ENCODE assay signal across 20 cellular contexts in the genomic region with DNA sequence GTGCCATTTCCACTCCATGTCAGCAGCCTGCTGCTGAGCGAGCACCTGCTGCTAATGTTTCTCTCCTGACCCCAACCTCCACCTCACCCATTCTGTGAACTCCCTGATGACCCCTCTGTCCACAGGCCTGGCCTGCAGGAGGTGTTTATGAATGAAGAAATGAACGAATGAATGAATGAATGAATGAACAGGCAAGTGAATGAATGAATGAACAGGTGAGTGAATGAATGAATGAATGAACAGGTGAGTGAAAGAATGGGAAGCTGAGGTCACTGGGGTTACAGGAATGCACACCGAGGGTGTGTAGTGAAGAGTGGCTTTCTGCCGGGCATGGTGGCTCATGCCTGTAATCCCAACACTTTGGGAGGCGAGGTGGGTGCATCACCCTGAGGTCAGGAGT.
DNase-seq lines count a peak whose midpoint lies in the region; ATAC-seq, FAIRE-seq and TF ChIP-seq lines count a peak whose summit lies in the region.
"Had no signal": no experiment of that assay in that cellular context is flagged by ENCODE, and none has a peak within 500 bp of the region (broad histone marks: within the 10 kb centered on the region; RNA-seq: fewer than 3 reads in every experiment).

No MANE protein-coding gene starts in this region.

- no peak overlapping the region for H3K56ac ChIP-seq in H1 (replicated peaks; ENCODE audit: insufficient read length, low read depth, low read length)

- H3K4me2 ChIP-seq in OCI-LY7 (ENCODE audit: low read length) = peak overlapping the region; percentile 76
- no peak overlapping the region for H3K4me2 ChIP-seq in H1 (ENCODE audit: insufficient read depth in 1 of 2, low read depth in 2 of 2, low read length in 2 of 2)

- peak overlapping the region; percentile 75; the same call in 1 of the 2 replicates for H2BK12ac ChIP-seq in H1 (ENCODE audit: low read depth, low read length)

- FAIRE-seq in H1 (lab: Jason Lieb, UNC) = no peak
- FAIRE-seq: GM12891, GM18507 had no signal

- no peak overlapping the region for H3K14ac ChIP-seq in H1 (ENCODE audit: insufficient read length)

- H3K4me3 ChIP-seq in OCI-LY7 (ENCODE audit: low read depth, low read length, poor library complexity, severe bottlenecking) (peak overlapping the region; percentile 66), H1 (ENCODE audit: extremely low read depth in 1 of 4, insufficient read depth in 2 of 4, low read depth in 3 of 4, low read length in 4 of 4) (no peak overlapping the region), spleen (no peak overlapping the region)

- BruUV-seq in OCI-LY7 (replicated peaks; lab: Mats Ljungman, UMichigan) = no TSS peak

- H2AK5ac ChIP-seq in H1 (ENCODE audit: low read depth, low read length) = peak overlapping the region; percentile 58; the same call in 1 of the 2 replicates

- H4K91ac ChIP-seq in H1 (replicated peaks; ENCODE audit: insufficient read length, low read length) = peak overlapping the region; percentile 63

- H4K5ac ChIP-seq in H1 (ENCODE audit: insufficient read length, low read depth, low read length) = no peak overlapping the region

- no peak for TF ChIP-seq RAD21 in H1 (IDR thresholded peaks at IDR 0.05 in 1 of 2, conservative IDR thresholded peaks at IDR 0.05 in 1 of 2; ENCODE audit: low read depth in 2 of 2, low read length in 2 of 2)

- no peaks in the 10 kb centered on the region for H3K36me3 ChIP-seq in OCI-LY7 (ENCODE audit: insufficient read depth, low read length)
- H3K36me3 ChIP-seq in H1 (ENCODE audit: control insufficient read depth in 2 of 4, insufficient read depth in 4 of 4, low read length in 3 of 4) = no peaks in the 10 kb centered on the region
- no peaks in the 10 kb centered on the region for H3K36me3 ChIP-seq in spleen

- H3K79me1 ChIP-seq in H1 (ENCODE audit: low read depth, low read length) = no peaks in the 10 kb centered on the region

- 0 out of 2 replicates have a peak overlapping the region, but pooled peaks have one; percentile 38 for H2BK5ac ChIP-seq in H1 (ENCODE audit: low read depth, low read length)

- TF ChIP-seq POLR2A in H1 (IDR thresholded peaks at IDR 0.05; ENCODE audit: control extremely low read depth in 1 of 2, low read depth in 2 of 2, low read length in 2 of 2) = no peak
- TF ChIP-seq POLR2A in spleen (IDR thresholded peaks at IDR 0.05) = no peak

- H2AFZ ChIP-seq in OCI-LY7 (ENCODE audit: low read length) (no peak overlapping the region), H1 (ENCODE audit: low read length) (no peak overlapping the region)

- no peak overlapping the region for H3K4ac ChIP-seq in H1 (replicated peaks; ENCODE audit: insufficient read length, low read depth, low read length)

- POLR2A ChIA-PET in OCI-LY7 (lab: Charles Lee) = interaction anchor here (0.6 kb wide), 1 partner anchor 400 kb away, joined by 4 read pairs; no protein-coding TSS in a partner anchor
- POLR2A ChIA-PET in H1 (lab: Charles Lee; ENCODE audit: partially characterized antibody) = interaction anchor here (1.2 to 3.6 kb wide), 4 partner anchors 11 to 18 kb away, joined by 5 to 11 read pairs (median 5); no protein-coding TSS in a partner anchor

- H3K4me1 ChIP-seq in OCI-LY7 (ENCODE audit: insufficient read depth, low read length, poor library complexity, severe bottlenecking) = peaks cover 94% of the 10 kb centered on the region
- H3K4me1 ChIP-seq in H1 (replicated peaks in 1 of 4; ENCODE audit: control insufficient read depth in 3 of 4, insufficient read depth in 4 of 4, low read length in 3 of 4) = peaks cover 13 to 31% (median 21%) of the 10 kb centered on the region in 4 experiments
- no peaks in the 10 kb centered on the region for H3K4me1 ChIP-seq in spleen
- H3K4me1 ChIP-seq: Caco-2 had no signal

- H2BK120ac ChIP-seq in H1 (replicated peaks; ENCODE audit: low read depth, low read length) = no peak overlapping the region

- CTCF ChIA-PET in OCI-LY7 (lab: Charles Lee; ENCODE audit: unreplicated experiment) (no interaction called here), H1 (lab: Charles Lee; ENCODE audit: partially characterized antibody) (interaction anchor here (0.7 to 7.1 kb wide), 11 partner anchors 9 to 1332 kb away, joined by 3 to 31 read pairs (median 4); no protein-coding TSS in a partner anchor)

- H4K20me1 ChIP-seq in OCI-LY7 (ENCODE audit: insufficient read depth, low read length) (no peaks in the 10 kb centered on the region), H1 (replicated peaks in 1 of 2; ENCODE audit: control insufficient read depth in 1 of 2, insufficient read depth in 2 of 2, low read length in 2 of 2) (no peaks in the 10 kb centered on the region)

- H3K27ac ChIP-seq in OCI-LY7 (ENCODE audit: low read depth, low read length, poor library complexity, severe bottlenecking) = peak overlapping the region; percentile 95
- no peak overlapping the region for H3K27ac ChIP-seq in H1 (ENCODE audit: low read depth, low read length)
- no peak overlapping the region for H3K27ac ChIP-seq in spleen
- H3K27ac ChIP-seq: C4-2B had no signal

- H2BK15ac ChIP-seq in H1 (ENCODE audit: low read length) = no peak overlapping the region

- no peaks in the 10 kb centered on the region for H3K9me2 ChIP-seq in OCI-LY7 (ENCODE audit: insufficient read depth, low read length)

- DNase-seq in OCI-LY7 (ENCODE audit: low spot score) (no peak), H1 (ENCODE audit: low read depth in 1 of 2, low spot score in 2 of 2) (no peak), spleen (peak; percentile 52), H4 (ENCODE audit: low spot score) (no peak), C1 segment of cervical spinal cord (lab: John Stamatoyannopoulos, UW) (no peak)
- DNase-seq: Caco-2; CD4-positive, CD25-positive, alpha-beta regulatory T cell; CD8-positive, alpha-beta T cell; DMS153; DMS79; EL; GDM1; GOT3; H9; HFFc6 had no signal

- H3K79me2 ChIP-seq in OCI-LY7 (ENCODE audit: insufficient read depth, low read depth, low read length) = no peaks in the 10 kb centered on the region
- H3K79me2 ChIP-seq in H1 (ENCODE audit: control insufficient read depth in 1 of 2, insufficient read depth in 2 of 2, low read length in 2 of 2) = no peaks in the 10 kb centered on the region

- TF ChIP-seq CTCF in OCI-LY7 (conservative IDR thresholded peaks at IDR 0.05; ENCODE audit: low read length) (no peak), H1 (IDR thresholded peaks at IDR 0.05; ENCODE audit: control extremely low read depth in 1 of 3, insufficient read depth in 1 of 3, low read depth in 1 of 3, low read length in 3 of 3) (no peak), spleen (IDR thresholded peaks at IDR 0.05 in 8 of 11, conservative IDR thresholded peaks at IDR 0.05 in 3 of 11) (no peak)

- no peak for TF ChIP-seq EP300 in H1 (IDR thresholded peaks at IDR 0.05; ENCODE audit: borderline replicate concordance in 1 of 2, low read depth in 2 of 2, low read length in 2 of 2)

- 0 out of 2 replicates have a peak overlapping the region, but pooled peaks have one; percentile 75 for H2BK20ac ChIP-seq in H1 (ENCODE audit: low read length)

- H3K23me2 ChIP-seq in H1 (ENCODE audit: low read depth, low read length) = no peaks in the 10 kb centered on the region; the same call in 1 of the 2 replicates

- WGBS in H1 (ENCODE audit: extremely low coverage in 1 of 2, insufficient coverage in 1 of 2, insufficient read length in 1 of 2, insufficient replicate concordance in 2 of 2, low coverage in 1 of 2, low lambda C conversion rate in 2 of 2, missing lambda C conversion rate in 1 of 2), 2 experiments = 73% methylated on average over 5 of the region's 5 CpGs; no CpG with 5 or more reads in 1 of the 2 experiments
- WGBS in spleen, 5 donors = 64 to 81% (median 72%) methylated on average over 5 of the region's 5 CpGs

- no peak overlapping the region for H4K8ac ChIP-seq in H1 (ENCODE audit: extremely low read depth, insufficient read depth, low read length)

- no peaks in the 10 kb centered on the region for H3K9me3 ChIP-seq in OCI-LY7 (ENCODE audit: low read length)
- H3K9me3 ChIP-seq in H1 (ENCODE audit: insufficient read depth in 2 of 2, low read depth in 1 of 2, low read length in 1 of 2) = no peaks in the 10 kb centered on the region
- no peaks in the 10 kb centered on the region for H3K9me3 ChIP-seq in spleen
- H3K9me3 ChIP-seq: Caco-2 had no signal

- H3K18ac ChIP-seq in H1 (ENCODE audit: extremely low read depth, low read length) = 0 out of 2 replicates have a peak overlapping the region, but pooled peaks have one; percentile 36

- ATAC-seq in HG03460 (IDR thresholded peaks at IDR 0.05; ENCODE audit: unreplicated experiment) = no peak
- ATAC-seq: CD8-positive, alpha-beta T cell; HCT116 had no signal

- H3K27me3 ChIP-seq in H1 (replicated peaks in 1 of 4; ENCODE audit: control insufficient read depth in 3 of 4, extremely low read depth in 1 of 4, insufficient read depth in 3 of 4, low read length in 3 of 4) (no peaks in the 10 kb centered on the region), spleen (replicated peaks in 1 of 7) (peaks cover 0 to 71% (median 4%) of the 10 kb centered on the region in 7 donors)

- intact Hi-C loops in OCI-LY7 (cut with micrococcal nuclease; ENCODE audit: unreplicated experiment) (loop anchor here (5.0 kb wide), 1 partner anchor 49 kb away; no protein-coding TSS in a partner anchor), spleen (cut with DNase I; ENCODE audit: low total_unique reads) (no loop called here)

- no peak overlapping the region for H3K9ac ChIP-seq in H1 (replicated peaks in 1 of 4; ENCODE audit: extremely low read depth in 1 of 4, low read depth in 3 of 4, low read length in 3 of 4)

- no peak overlapping the region for H3K23ac ChIP-seq in H1 (ENCODE audit: insufficient read length)

TF ChIP-seq in H1, 55 proteins besides CTCF, POLR2A, EP300 and RAD21 (continues in another document):
- TF ChIP-seq CREB1 (IDR thresholded peaks at IDR 0.05) = no peak
- TF ChIP-seq BCL11A (IDR thresholded peaks at IDR 0.05; ENCODE audit: low read depth in 2 of 2, low read length in 2 of 2) = no peak
- TF ChIP-seq RNF2 (IDR thresholded peaks at IDR 0.05; ENCODE audit: borderline replicate concordance, low read depth, low read length, missing control alignments, poor library complexity, severe bottlenecking) = no peak
- no peak for TF ChIP-seq GABPA (IDR thresholded peaks at IDR 0.05; ENCODE audit: borderline replicate concordance, insufficient read depth, low read length)
- TF ChIP-seq, protein P1, sequence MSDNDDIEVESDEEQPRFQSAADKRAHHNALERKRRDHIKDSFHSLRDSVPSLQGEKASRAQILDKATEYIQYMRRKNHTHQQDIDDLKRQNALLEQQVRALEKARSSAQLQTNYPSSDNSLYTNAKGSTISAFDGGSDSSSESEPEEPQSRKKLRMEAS (IDR thresholded peaks at IDR 0.05) = no peak
- no peak for TF ChIP-seq SP1 (IDR thresholded peaks at IDR 0.05; ENCODE audit: low read depth, low read length)
- TF ChIP-seq RFX5 (IDR thresholded peaks at IDR 0.05; ENCODE audit: borderline replicate concordance, low read depth, low read length) = no peak
- TF ChIP-seq KDM4A (IDR thresholded peaks at IDR 0.05; ENCODE audit: low read depth, low read length, severe bottlenecking) = no peak
- no peak for TF ChIP-seq SRF (IDR thresholded peaks at IDR 0.05; ENCODE audit: low read depth, low read length)
- no peak for TF ChIP-seq TEAD4 (IDR thresholded peaks at IDR 0.05; ENCODE audit: low read depth, low read length)
- no peak for TF ChIP-seq POU5F1 (IDR thresholded peaks at IDR 0.05; ENCODE audit: low read depth, low read length)
- TF ChIP-seq SAP30 (IDR thresholded peaks at IDR 0.05; ENCODE audit: insufficient read depth, insufficient replicate concordance, low read length) = no peak
